Comparison of ENCODE assay signal across 1 cellular context in genomic region chr10:118482393-118483331, GRCh38.
TF ChIP-seq lines count a peak whose summit lies in the region.

No MANE protein-coding gene starts in this region.

TF ChIP-seq in K562, 482 proteins besides CTCF, POLR2A, EP300 and RAD21 (continued from another document and continues in another):
- peak; percentile 28 to 79; a peak in 2 of 4 replicates for TF ChIP-seq ARNT (IDR thresholded peaks at IDR 0.05)
- TF ChIP-seq ZNF449 (CRISPR knock-in tag; IDR thresholded peaks at IDR 0.05), result no peak
- no peak for TF ChIP-seq MITF (IDR thresholded peaks at IDR 0.05)
- no peak for TF ChIP-seq PHTF2 (CRISPR knock-in tag; IDR thresholded peaks at IDR 0.05)
- no peak for TF ChIP-seq ELK1 (CRISPR knock-in tag; IDR thresholded peaks at IDR 0.05)
- no peak for TF ChIP-seq HNRNPLL (IDR thresholded peaks at IDR 0.05; ENCODE audit: low read depth, low read length, poor library complexity, severe bottlenecking)
- TF ChIP-seq CREM (IDR thresholded peaks at IDR 0.05; ENCODE audit: low read depth), result peak; percentile 60; the same call in 1 of the 2 replicates
- TF ChIP-seq SREBF1 (IDR thresholded peaks at IDR 0.05; ENCODE audit: borderline replicate concordance, low read depth, low read length), result no peak
- TF ChIP-seq U2AF2 (optimal IDR thresholded peaks at IDR 0.05; ENCODE audit: low read depth, low read length), result no peak
- no peak for TF ChIP-seq TFE3 (CRISPR knock-in tag; IDR thresholded peaks at IDR 0.05)
- peak; percentile 68 to 75 for TF ChIP-seq E2F6 (IDR thresholded peaks at IDR 0.05; ENCODE audit: borderline replicate concordance in 1 of 2, extremely low read depth in 1 of 2, insufficient read depth in 1 of 2, insufficient read length in 1 of 2, low read depth in 1 of 2, low read length in 1 of 2, poor library complexity in 1 of 2, severe bottlenecking in 1 of 2)
- TF ChIP-seq TAL1 (IDR thresholded peaks at IDR 0.05), result peak; percentile 89
- TF ChIP-seq ZNF444 (CRISPR knock-in tag; IDR thresholded peaks at IDR 0.05), result no peak
- peak in 1 of 2 experiments; percentile 53; a peak in 1 of 3 replicates for TF ChIP-seq CBX3 (IDR thresholded peaks at IDR 0.05; ENCODE audit: borderline replicate concordance in 1 of 2, low read length in 2 of 2)
- TF ChIP-seq CBX5 (IDR thresholded peaks at IDR 0.05; ENCODE audit: borderline replicate concordance, low read depth), result 0 out of 2 replicates have a peak, but pooled peaks have one; percentile 30
- TF ChIP-seq NFE2 (IDR thresholded peaks at IDR 0.05; ENCODE audit: low read depth), result peak; percentile 91
- no peak for TF ChIP-seq ZFP91 (CRISPR knock-in tag; IDR thresholded peaks at IDR 0.05)
- no peak for TF ChIP-seq ZNF143 (CRISPR knock-in tag; IDR thresholded peaks at IDR 0.05)
- TF ChIP-seq FOXP1 (CRISPR knock-in tag; IDR thresholded peaks at IDR 0.05), result no peak
- no peak for TF ChIP-seq MBD1 (CRISPR knock-in tag; IDR thresholded peaks at IDR 0.05)
- peak; percentile 80 for TF ChIP-seq RNF2 (IDR thresholded peaks at IDR 0.05)
- no peak for TF ChIP-seq IRF1 (CRISPR knock-in tag; IDR thresholded peaks at IDR 0.05; ENCODE audit: borderline replicate concordance)
- no peak for TF ChIP-seq KAT7 (CRISPR knock-in tag; IDR thresholded peaks at IDR 0.05; ENCODE audit: borderline replicate concordance)
- TF ChIP-seq POLR2AphosphoS5 (IDR thresholded peaks at IDR 0.05; ENCODE audit: control insufficient read depth, insufficient read depth, low read depth, low read length), result peak; percentile 76
- peak; percentile 95 for TF ChIP-seq DPF2 (IDR thresholded peaks at IDR 0.05)
- TF ChIP-seq ZBTB12 (CRISPR knock-in tag; IDR thresholded peaks at IDR 0.05), result no peak
- TF ChIP-seq HSF4 (CRISPR knock-in tag; IDR thresholded peaks at IDR 0.05; ENCODE audit: borderline replicate concordance), result no peak
- no peak for TF ChIP-seq THRAP3 (IDR thresholded peaks at IDR 0.05; ENCODE audit: borderline replicate concordance)
- TF ChIP-seq ZNF511 (CRISPR knock-in tag; IDR thresholded peaks at IDR 0.05), result no peak
- TF ChIP-seq EGR1 (conservative IDR thresholded peaks at IDR 0.05), result no peak
- peak; percentile 86 for TF ChIP-seq SMARCC2 (IDR thresholded peaks at IDR 0.05; ENCODE audit: low read depth)
- peak; percentile 56 for TF ChIP-seq FOXM1 (IDR thresholded peaks at IDR 0.05; ENCODE audit: low read depth)
- TF ChIP-seq FOXM1 (CRISPR knock-in tag; IDR thresholded peaks at IDR 0.05; ENCODE audit: low read depth), result no peak
- no peak for TF ChIP-seq ILK (tag; IDR thresholded peaks at IDR 0.05; ENCODE audit: borderline replicate concordance, low read depth)
- TF ChIP-seq ZNF75A (CRISPR knock-in tag; IDR thresholded peaks at IDR 0.05), result no peak
- TF ChIP-seq ZNF174 (CRISPR knock-in tag; IDR thresholded peaks at IDR 0.05), result no peak
- no peak for TF ChIP-seq ZNF583 (CRISPR knock-in tag; IDR thresholded peaks at IDR 0.05)
- TF ChIP-seq MECOM (CRISPR knock-in tag; IDR thresholded peaks at IDR 0.05), result no peak
- no peak for TF ChIP-seq ZNF696 (CRISPR knock-in tag; conservative IDR thresholded peaks at IDR 0.05)
- TF ChIP-seq ZKSCAN3 (CRISPR knock-in tag; IDR thresholded peaks at IDR 0.05), result no peak
- 0 out of 2 replicates have a peak, but pooled peaks have one; percentile 44 for TF ChIP-seq ZNF12 (CRISPR knock-in tag; IDR thresholded peaks at IDR 0.05)
- TF ChIP-seq BCOR (IDR thresholded peaks at IDR 0.05), result peak; percentile 61; the same call in 1 of the 2 replicates
- TF ChIP-seq POLR3A (IDR thresholded peaks at IDR 0.05; ENCODE audit: borderline replicate concordance, extremely low read depth, insufficient read depth, insufficient read length), result no peak
- peak; percentile 52; the same call in 1 of the 2 replicates for TF ChIP-seq ZNF766 (CRISPR knock-in tag; conservative IDR thresholded peaks at IDR 0.05)
- peak; percentile 46; the same call in 1 of the 2 replicates for TF ChIP-seq SPI1 (IDR thresholded peaks at IDR 0.05; ENCODE audit: borderline replicate concordance, low read depth, low read length)
- TF ChIP-seq RB1 (IDR thresholded peaks at IDR 0.05; ENCODE audit: low read depth), result no peak; the same call in 1 of the 2 replicates
- TF ChIP-seq ZBTB26 (CRISPR knock-in tag; IDR thresholded peaks at IDR 0.05), result no peak
- TF ChIP-seq TOE1 (IDR thresholded peaks at IDR 0.05; ENCODE audit: borderline replicate concordance), result no peak
- TF ChIP-seq TOE1 (CRISPR knock-in tag; IDR thresholded peaks at IDR 0.05; ENCODE audit: borderline replicate concordance, low read depth), result no peak
- TF ChIP-seq CEBPZ (IDR thresholded peaks at IDR 0.05; ENCODE audit: borderline replicate concordance, low read depth, low read length), result no peak
